In genomic region chr12:121608301-121608700, GRCh38 we compare ENCODE assay signal across 1 cellular context.
TF ChIP-seq lines count a peak whose summit lies in the region.

No MANE protein-coding gene starts in this region.

TF ChIP-seq in HepG2, 621 proteins besides CTCF, POLR2A, EP300 and RAD21:
- TF ChIP-seq MAFK (conservative IDR thresholded peaks at IDR 0.05 in 1 of 2, IDR thresholded peaks at IDR 0.05 in 1 of 2; ENCODE audit: low read length in 2 of 2) (peak; percentile 69 to 91; a peak in 3 of 4 replicates), HNRNPK (IDR thresholded peaks at IDR 0.05; ENCODE audit: low read depth, low read length, poor library complexity, severe bottlenecking) (no peak), MAFF (IDR thresholded peaks at IDR 0.05; ENCODE audit: low read depth, low read length) (peak; percentile 84)
